ENCODE assay signal across 1 cellular context in genomic region chr2:230131366-230131765, GRCh38.
TF ChIP-seq lines count a peak whose summit lies in the region.

No MANE protein-coding gene starts in this region.

TF ChIP-seq in HepG2, 621 proteins besides CTCF, POLR2A, EP300 and RAD21 (continued from another document):
- TF ChIP-seq, protein P1, sequence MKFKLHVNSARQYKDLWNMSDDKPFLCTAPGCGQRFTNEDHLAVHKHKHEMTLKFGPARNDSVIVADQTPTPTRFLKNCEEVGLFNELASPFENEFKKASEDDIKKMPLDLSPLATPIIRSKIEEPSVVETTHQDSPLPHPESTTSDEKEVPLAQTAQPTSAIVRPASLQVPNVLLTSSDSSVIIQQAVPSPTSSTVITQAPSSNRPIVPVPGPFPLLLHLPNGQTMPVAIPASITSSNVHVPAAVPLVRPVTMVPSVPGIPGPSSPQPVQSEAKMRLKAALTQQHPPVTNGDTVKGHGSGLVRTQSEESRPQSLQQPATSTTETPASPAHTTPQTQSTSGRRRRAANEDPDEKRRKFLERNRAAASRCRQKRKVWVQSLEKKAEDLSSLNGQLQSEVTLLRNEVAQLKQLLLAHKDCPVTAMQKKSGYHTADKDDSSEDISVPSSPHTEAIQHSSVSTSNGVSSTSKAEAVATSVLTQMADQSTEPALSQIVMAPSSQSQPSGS (CRISPR knock-in tag; IDR thresholded peaks at IDR 0.05), result no peak
- TF ChIP-seq MIER3 (CRISPR knock-in tag; IDR thresholded peaks at IDR 0.05; ENCODE audit: borderline replicate concordance) (no peak), MIER2 (CRISPR knock-in tag; IDR thresholded peaks at IDR 0.05) (no peak), RNF2 (conservative IDR thresholded peaks at IDR 0.05; ENCODE audit: low read depth) (no peak)
